ENCODE assay signal across 9 cellular contexts in genomic region chr5:73121109-73121443, GRCh38. TPM values are rescaled to one million over a fixed set of nuclear protein-coding genes. Genes with fewer than 3 reads are reported as not detected.
A peak's percentile ranks its signal among the peaks of the same experiment; 100 is the strongest.
DNase-seq lines count a peak whose midpoint lies in the region; ATAC-seq and TF ChIP-seq lines count a peak whose summit lies in the region.
"Had no signal": no experiment of that assay in that cellular context is flagged by ENCODE, and none has a peak within 500 bp of the region (broad histone marks: within the 10 kb centered on the region; RNA-seq: fewer than 3 reads in every experiment).

No MANE protein-coding gene starts in this region.

- H3K27ac Mint-ChIP-seq in glutamatergic neuron (ENCODE audit: unreplicated experiment), result peak overlapping the region; percentile 2

- DNase-seq in H7 (no peak), WERI-Rb-1 (no peak), glutamatergic neuron (no peak), retinal pigment epithelial cell (ENCODE audit: low read depth) (no peak), iPS-NIHi7 (ENCODE audit: extremely low spot score) (no peak), amniotic stem cell (lab: John Stamatoyannopoulos, UW) (no peak)
- DNase-seq: activated CD8-positive, alpha-beta memory T cell treated with anti-CD3 and anti-CD28 coated beads, Interleukin-2, amount 50 U/mL, for 4 hours had no signal

- no peaks in the 10 kb centered on the region for H3K36me3 ChIP-seq in H7 (replicated peaks; ENCODE audit: control insufficient read depth, insufficient read depth, low read length)
- H3K36me3 ChIP-seq in WERI-Rb-1, result no peaks in the 10 kb centered on the region

- H3K27me3 Mint-ChIP-seq in glutamatergic neuron (ENCODE audit: unreplicated experiment), result peaks cover 12% of the 10 kb centered on the region

- H3K4me3 ChIP-seq in H7 (ENCODE audit: insufficient read depth, low read depth, low read length) (peak overlapping the region; percentile 62), WERI-Rb-1 (ENCODE audit: low read depth, low read length) (peak overlapping the region; percentile 38; the same call in 1 of the 2 replicates), retinal pigment epithelial cell (ENCODE audit: low read length) (peak overlapping the region; percentile 71)

- peak overlapping the region; percentile 80 for H3K4me3 Mint-ChIP-seq in glutamatergic neuron (ENCODE audit: unreplicated experiment)

- peaks cover 32% of the 10 kb centered on the region for H3K27me3 ChIP-seq in H7 (ENCODE audit: control insufficient read depth, insufficient read depth, low read length)
- H3K27me3 ChIP-seq in WERI-Rb-1 (ENCODE audit: insufficient read depth, low read depth, severe bottlenecking), result no peaks in the 10 kb centered on the region

- no peaks in the 10 kb centered on the region for H3K9me3 ChIP-seq in WERI-Rb-1 (ENCODE audit: severe bottlenecking)

- TF ChIP-seq CTCF in WERI-Rb-1 (IDR thresholded peaks at IDR 0.05; ENCODE audit: low read depth, low read length) (no peak), glutamatergic neuron (IDR thresholded peaks at IDR 0.05; ENCODE audit: partially characterized antibody, unreplicated experiment) (no peak), retinal pigment epithelial cell (conservative IDR thresholded peaks at IDR 0.05; ENCODE audit: low read depth, low read length) (no peak)

- peaks cover 10% of the 10 kb centered on the region for H3K4me1 Mint-ChIP-seq in glutamatergic neuron (ENCODE audit: low read depth, unreplicated experiment)

- H3K36me3 Mint-ChIP-seq in glutamatergic neuron (ENCODE audit: unreplicated experiment), result peaks cover 18% of the 10 kb centered on the region

- peaks cover 3% of the 10 kb centered on the region for H3K9me3 Mint-ChIP-seq in glutamatergic neuron (ENCODE audit: unreplicated experiment)

- ATAC-seq in HG03135 (IDR thresholded peaks at IDR 0.05; ENCODE audit: unreplicated experiment) (no peak), GM21390 (IDR thresholded peaks at IDR 0.05; ENCODE audit: unreplicated experiment) (no peak)

- no peak overlapping the region for H3K27ac ChIP-seq in WERI-Rb-1

RNA-seq across cellular contexts. Expression of gene TMEM171, which starts 0.7 kb away (rescaled TPM):
- 2.7 and 4.8 TPM in 2 replicates for total RNA-seq in H7 (2014; rRNA removed; shearing (Covaris generic))
- 1.1 TPM for total RNA-seq in glutamatergic neuron (ENCODE audit: unreplicated experiment)

RNA-seq across cellular contexts. Expression of gene TMEM174, which starts 51.9 kb away (rescaled TPM):
- not detected in 2 replicates for total RNA-seq in H7 (2014; rRNA removed; shearing (Covaris generic))
- not detected for total RNA-seq in glutamatergic neuron (ENCODE audit: unreplicated experiment)
